Comparison of ENCODE assay signal across 1 cellular context in genomic region chr4:19752600-19752999, GRCh38.
TF ChIP-seq lines count a peak whose summit lies in the region.

No MANE protein-coding gene starts in this region.

TF ChIP-seq in HEK293, 187 proteins besides CTCF, POLR2A, EP300 and RAD21 (continued from another document and continues in another):
- TF ChIP-seq ZBTB1 (tag by site-specific recombination; IDR thresholded peaks at IDR 0.05) (no peak), KLF8 (tag by site-specific recombination; IDR thresholded peaks at IDR 0.05) (peak; percentile 42), ZNF37A (tag by site-specific recombination; IDR thresholded peaks at IDR 0.05) (no peak), ZBTB11 (tag by site-specific recombination; conservative IDR thresholded peaks at IDR 0.05; ENCODE audit: low read depth) (no peak), ZNF157 (tag by site-specific recombination; IDR thresholded peaks at IDR 0.05) (no peak), ZNF354C (tag by site-specific recombination; IDR thresholded peaks at IDR 0.05; ENCODE audit: borderline replicate concordance, low read depth) (no peak), SP7 (tag by site-specific recombination; IDR thresholded peaks at IDR 0.05) (no peak), ZNF26 (tag by site-specific recombination; IDR thresholded peaks at IDR 0.05) (no peak), ZNF664 (tag by site-specific recombination; IDR thresholded peaks at IDR 0.05) (no peak), ZNF248 (tag by site-specific recombination; IDR thresholded peaks at IDR 0.05) (no peak), ZNF341 (tag by site-specific recombination; IDR thresholded peaks at IDR 0.05; ENCODE audit: low read depth) (no peak), ZBTB8A (tag by site-specific recombination; IDR thresholded peaks at IDR 0.05) (0 out of 2 replicates have a peak, but pooled peaks have one; percentile 26), ZNF830 (tag by site-specific recombination; IDR thresholded peaks at IDR 0.05; ENCODE audit: low read depth) (no peak), PRDM6 (tag by site-specific recombination; IDR thresholded peaks at IDR 0.05) (peak; percentile 63; the same call in 1 of the 2 replicates), ZNF280C (tag by site-specific recombination; IDR thresholded peaks at IDR 0.05) (no peak), GLI4 (tag by site-specific recombination; IDR thresholded peaks at IDR 0.05) (no peak), ZNF114 (tag by site-specific recombination; IDR thresholded peaks at IDR 0.05) (no peak), ZNF473 (tag by site-specific recombination; IDR thresholded peaks at IDR 0.05) (no peak), ZNF639 (tag by site-specific recombination; IDR thresholded peaks at IDR 0.05) (no peak), ZNF514 (tag by site-specific recombination; IDR thresholded peaks at IDR 0.05) (no peak), PRDM10 (tag by site-specific recombination; IDR thresholded peaks at IDR 0.05) (no peak), REST (tag by site-specific recombination; IDR thresholded peaks at IDR 0.05) (no peak), ZNF366 (tag by site-specific recombination; conservative IDR thresholded peaks at IDR 0.05) (peak; percentile 46), ZNF658 (tag by site-specific recombination; IDR thresholded peaks at IDR 0.05) (no peak), ZBTB17 (tag by site-specific recombination; IDR thresholded peaks at IDR 0.05) (no peak), PRDM2 (tag by site-specific recombination; IDR thresholded peaks at IDR 0.05; ENCODE audit: borderline replicate concordance) (no peak), ZNF302 (tag by site-specific recombination; IDR thresholded peaks at IDR 0.05; ENCODE audit: low read depth) (no peak), MEIS1 (CRISPR knock-in tag; IDR thresholded peaks at IDR 0.05; ENCODE audit: borderline replicate concordance) (peak; percentile 65; the same call in 1 of the 2 replicates), ZNF596 (tag by site-specific recombination; IDR thresholded peaks at IDR 0.05) (no peak)
